In the genomic region with DNA sequence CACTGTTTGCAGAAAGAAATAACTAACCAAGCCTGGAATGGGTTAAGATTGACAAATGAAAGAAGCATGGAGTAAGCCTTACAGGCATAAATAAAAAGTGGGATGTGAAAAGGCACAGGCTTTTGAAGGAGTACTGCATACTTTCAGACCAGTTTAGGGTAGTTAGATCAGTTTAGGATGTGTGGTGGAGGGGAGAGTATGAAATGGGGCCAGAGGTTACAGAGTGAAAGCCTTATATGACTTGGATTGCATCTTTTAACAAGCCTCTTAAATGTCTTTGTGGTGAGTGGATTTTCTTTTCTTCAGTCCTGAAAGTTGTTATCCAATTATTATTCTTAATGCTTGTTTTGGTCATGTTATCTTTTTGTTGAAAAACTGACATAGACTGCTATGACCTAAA, we compare ENCODE assay signal across 24 cellular contexts. TPM values are rescaled to one million over a fixed set of nuclear protein-coding genes. Genes with fewer than 3 reads are reported as not detected.
"Had no signal": no experiment of that assay in that cellular context is flagged by ENCODE, and none has a peak within 500 bp of the region (broad histone marks: within the 10 kb centered on the region; RNA-seq: fewer than 3 reads in every experiment).

No MANE protein-coding gene starts in this region.

- H3K4me3 ChIP-seq: hepatocyte, prostate gland, right lobe of liver, suprapubic skin, thyroid gland had no signal

- H3K4me3 Mint-ChIP-seq: endodermal cell; naive B cell; nephron; stimulated activated effector memory CD8-positive, alpha-beta T cell treated with anti-CD3 and anti-CD28 coated beads, Interleukin-12 subunit alpha, Interleukin-12 subunit beta, amount 100 ng/mL, for 72 hours; type B pancreatic cell had no signal

- H3K36me3 Mint-ChIP-seq: naive B cell; stimulated activated effector memory CD8-positive, alpha-beta T cell treated with anti-CD3 and anti-CD28 coated beads, Interleukin-12 subunit alpha, Interleukin-12 subunit beta, amount 100 ng/mL, for 72 hours; type B pancreatic cell had no signal

- H3K79me2 ChIP-seq: hepatocyte, parathyroid adenoma had no signal

- H3K4me1 ChIP-seq: parathyroid adenoma, prostate gland, right lobe of liver, suprapubic skin, thyroid gland had no signal

- H3K9ac ChIP-seq: parathyroid adenoma had no signal

- H2AFZ ChIP-seq: hepatocyte, parathyroid adenoma had no signal

- H3K27ac ChIP-seq: hepatocyte, parathyroid adenoma, prostate gland, right lobe of liver, suprapubic skin, thyroid gland had no signal

- H3K9me3 Mint-ChIP-seq: endodermal cell; nephron; stimulated activated effector memory CD8-positive, alpha-beta T cell treated with anti-CD3 and anti-CD28 coated beads, Interleukin-12 subunit alpha, Interleukin-12 subunit beta, amount 100 ng/mL, for 72 hours; type B pancreatic cell had no signal

- H3K27ac Mint-ChIP-seq: endodermal cell; naive B cell; nephron; stimulated activated effector memory CD8-positive, alpha-beta T cell treated with anti-CD3 and anti-CD28 coated beads, Interleukin-12 subunit alpha, Interleukin-12 subunit beta, amount 100 ng/mL, for 72 hours; type B pancreatic cell had no signal

- FAIRE-seq: endothelial cell of umbilical vein, urothelium cell line had no signal

- H3K27me3 ChIP-seq: hepatocyte, right lobe of liver, suprapubic skin, thyroid gland had no signal

- H3K27me3 Mint-ChIP-seq: type B pancreatic cell had no signal

- H3K4me2 ChIP-seq: hepatocyte had no signal

- H3K36me3 ChIP-seq: prostate gland, right lobe of liver, suprapubic skin, thyroid gland had no signal

- ATAC-seq: left colon; right lobe of liver; stimulated activated effector memory CD8-positive, alpha-beta T cell treated with anti-CD3 and anti-CD28 coated beads, Interleukin-12 subunit alpha, Interleukin-12 subunit beta, amount 100 ng/mL, for 72 hours; stimulated activated naive CD8-positive, alpha-beta T cell treated with anti-CD3 and anti-CD28 coated beads, Interleukin-15, Interleukin-2, amounts not matched to agents 100 U/mL and 50 U/mL, for 24 hours had no signal

- H3K9me3 ChIP-seq: prostate gland, right lobe of liver, suprapubic skin, thyroid gland had no signal

- H3K4me1 Mint-ChIP-seq: naive B cell; nephron; stimulated activated effector memory CD8-positive, alpha-beta T cell treated with anti-CD3 and anti-CD28 coated beads, Interleukin-12 subunit alpha, Interleukin-12 subunit beta, amount 100 ng/mL, for 72 hours had no signal

- DNase-seq: effector CD4-positive, alpha-beta T cell; endodermal cell; erythroblast; foreskin melanocyte; head of caudate nucleus; left colon; mesendoderm; naive B cell; occipital lobe; right lobe of liver; stimulated activated CD4-positive, alpha-beta T cell treated with anti-CD3 and anti-CD28 coated beads, Interleukin-4, amount 100 ng/mL, for 1 hour; stimulated activated CD8-positive, alpha-beta memory T cell treated with anti-CD3 and anti-CD28 coated beads, Interleukin-4, amount 100 ng/mL, for 48 hours; stimulated activated naive CD8-positive, alpha-beta T cell treated with anti-CD3 and anti-CD28 coated beads, Interleukin-15, Interleukin-2, amounts not matched to agents 100 U/mL and 50 U/mL, for 24 hours; thyroid gland had no signal

RNA-seq across cellular contexts. Expression of a gene that starts 52.2 kb away (rescaled TPM):
- total RNA-seq: endothelial cell of umbilical vein, lung microvascular endothelial cell had no signal
- polyA plus RNA-seq: endothelial cell of umbilical vein had no signal
